In the genomic region with DNA sequence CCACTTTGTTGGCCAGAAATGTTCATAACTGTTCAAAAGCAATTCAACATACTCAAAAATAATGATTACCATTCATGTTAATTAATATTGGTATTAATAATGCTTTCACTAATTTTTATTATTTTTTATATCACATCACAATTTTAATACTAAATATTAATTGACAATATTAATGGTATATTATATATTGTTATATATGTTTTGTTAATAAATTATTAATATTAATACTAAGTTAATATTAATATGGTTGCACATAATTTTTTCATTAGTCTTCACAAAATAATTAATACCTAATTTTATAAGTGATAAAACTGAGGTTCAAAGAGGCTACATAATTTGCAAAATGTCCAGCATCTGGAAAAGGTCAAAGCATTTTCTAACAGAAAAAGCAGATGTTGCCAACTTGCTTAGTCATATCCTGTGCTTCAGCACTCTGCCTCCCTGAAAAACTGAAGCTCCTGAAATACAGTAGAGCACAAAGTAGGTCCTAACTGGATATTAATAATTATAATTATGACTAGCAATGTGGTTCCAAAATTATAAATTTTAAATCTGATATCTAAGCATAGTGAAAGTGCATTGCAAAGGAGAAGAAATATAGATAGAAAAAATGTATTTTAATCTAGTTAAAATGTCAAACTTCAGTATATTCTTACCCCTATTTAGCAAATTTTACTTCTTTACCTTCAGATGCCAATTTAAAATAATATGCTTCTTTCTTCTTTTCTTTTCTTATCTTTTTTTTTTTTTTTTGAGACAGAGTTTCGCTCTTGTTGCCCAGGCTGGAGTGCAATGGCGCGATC, we compare ENCODE assay signal across 9 cellular contexts.
A peak's percentile ranks its signal among the peaks of the same experiment; 100 is the strongest.
DNase-seq lines count a peak whose midpoint lies in the region; ATAC-seq and TF ChIP-seq lines count a peak whose summit lies in the region.
"Had no signal": no experiment of that assay in that cellular context is flagged by ENCODE, and none has a peak within 500 bp of the region (broad histone marks: within the 10 kb centered on the region; RNA-seq: fewer than 3 reads in every experiment).

No MANE protein-coding gene starts in this region.

- CTCF ChIA-PET in activated CD8-positive, alpha-beta T cell treated with anti-CD3 and anti-CD28 coated beads, Interleukin-2, amount 10 ng/mL, durations not matched to agents 7 days and 5 days (lab: Charles Lee): no interaction called here
- CTCF ChIA-PET in naive thymus-derived CD4-positive, alpha-beta T cell (lab: Charles Lee): no interaction called here

- no peak for ATAC-seq in activated CD8-positive, alpha-beta T cell treated with anti-CD3 and anti-CD28 coated beads, Interleukin-2, amount 10 ng/mL, durations not matched to agents 7 days and 5 days
- peak; percentile 67 for ATAC-seq in left ventricle myocardium superior
- ATAC-seq in naive thymus-derived CD4-positive, alpha-beta T cell: no peak

- POLR2A ChIA-PET in activated CD8-positive, alpha-beta T cell treated with anti-CD3 and anti-CD28 coated beads, Interleukin-2, amount 10 ng/mL, durations not matched to agents 7 days and 5 days (lab: Charles Lee): no interaction called here
- POLR2A ChIA-PET in naive thymus-derived CD4-positive, alpha-beta T cell (lab: Charles Lee): no interaction called here

- no peak for TF ChIP-seq CTCF in C4-2B (conservative IDR thresholded peaks at IDR 0.05)

- no peaks in the 10 kb centered on the region for H3K4me1 ChIP-seq in naive thymus-derived CD4-positive, alpha-beta T cell (ENCODE audit: control insufficient read depth in 2 of 2, insufficient read depth in 2 of 2, low read length in 2 of 2)

- H3K9me3 ChIP-seq in naive thymus-derived CD4-positive, alpha-beta T cell (ENCODE audit: control insufficient read depth in 2 of 3, low read length in 3 of 3): no peaks in the 10 kb centered on the region

- no peaks in the 10 kb centered on the region for H3K36me3 ChIP-seq in naive thymus-derived CD4-positive, alpha-beta T cell (ENCODE audit: control insufficient read depth in 2 of 3, insufficient read depth in 3 of 3, low read length in 3 of 3)

- no peak overlapping the region for H3K4me3 ChIP-seq in naive thymus-derived CD4-positive, alpha-beta T cell (ENCODE audit: low read length)
- H3K4me3 ChIP-seq: lung had no signal

- 0 out of 2 replicates have a peak overlapping the region, but pooled peaks have one; percentile 30 for H3K27ac ChIP-seq in C4-2B
- no peak overlapping the region for H3K27ac ChIP-seq in naive thymus-derived CD4-positive, alpha-beta T cell (ENCODE audit: low read depth, low read length)

- H3K27me3 ChIP-seq in naive thymus-derived CD4-positive, alpha-beta T cell (ENCODE audit: control insufficient read depth in 2 of 2, insufficient read depth in 2 of 2, low read length in 2 of 2): no peaks in the 10 kb centered on the region

- peak; percentile 19 for DNase-seq in KG1 (lab: John Stamatoyannopoulos, UW)
- DNase-seq in activated CD8-positive, alpha-beta T cell treated with anti-CD3 and anti-CD28 coated beads, Interleukin-2, amount 10 ng/mL, durations not matched to agents 7 days and 5 days: no peak
- no peak for DNase-seq in left ventricle myocardium superior
- DNase-seq in iPS-NIHi7 (ENCODE audit: extremely low spot score): no peak
- DNase-seq in putamen (ENCODE audit: low spot score): no peak
- no peak for DNase-seq in naive thymus-derived CD4-positive, alpha-beta T cell
- DNase-seq in NCI-H2081 treated with DMSO at 0.1 percent for 48 hours (lab: John Stamatoyannopoulos, UW): no peak

- intact Hi-C loops in left ventricle myocardium superior (cut with micrococcal nuclease): no loop called here
- intact Hi-C loops in naive thymus-derived CD4-positive, alpha-beta T cell (cut with micrococcal nuclease): no loop called here

- H3K9me3 Mint-ChIP-seq in activated CD8-positive, alpha-beta T cell treated with anti-CD3 and anti-CD28 coated beads, Interleukin-2, amount 10 ng/mL, durations not matched to agents 7 days and 5 days (ENCODE audit: insufficient read depth): peaks cover 3% of the 10 kb centered on the region
- peaks cover 0 to 7% (median 2%) of the 10 kb centered on the region in 11 donors for H3K9me3 Mint-ChIP-seq in naive thymus-derived CD4-positive, alpha-beta T cell

- no peaks in the 10 kb centered on the region for H3K36me3 Mint-ChIP-seq in activated CD8-positive, alpha-beta T cell treated with anti-CD3 and anti-CD28 coated beads, Interleukin-2, amount 10 ng/mL, durations not matched to agents 7 days and 5 days (ENCODE audit: low read depth)
- H3K36me3 Mint-ChIP-seq in naive thymus-derived CD4-positive, alpha-beta T cell: peaks cover 0 to 15% (median 5%) of the 10 kb centered on the region in 5 donors

- H3K27me3 Mint-ChIP-seq in activated CD8-positive, alpha-beta T cell treated with anti-CD3 and anti-CD28 coated beads, Interleukin-2, amount 10 ng/mL, durations not matched to agents 7 days and 5 days (ENCODE audit: low read depth): no peaks in the 10 kb centered on the region
- no peaks in the 10 kb centered on the region for H3K27me3 Mint-ChIP-seq in naive thymus-derived CD4-positive, alpha-beta T cell

- no peak overlapping the region for H3K27ac Mint-ChIP-seq in activated CD8-positive, alpha-beta T cell treated with anti-CD3 and anti-CD28 coated beads, Interleukin-2, amount 10 ng/mL, durations not matched to agents 7 days and 5 days
- peak overlapping the region in 3 of 9 donors; percentile 84 to 90 (median 85) for H3K27ac Mint-ChIP-seq in naive thymus-derived CD4-positive, alpha-beta T cell

- peak overlapping the region; percentile 55 for H3K4me3 Mint-ChIP-seq in activated CD8-positive, alpha-beta T cell treated with anti-CD3 and anti-CD28 coated beads, Interleukin-2, amount 10 ng/mL, durations not matched to agents 7 days and 5 days
- H3K4me3 Mint-ChIP-seq in naive thymus-derived CD4-positive, alpha-beta T cell: peak overlapping the region in 2 of 10 donors; percentile 21 to 63

- H3K4me1 Mint-ChIP-seq in activated CD8-positive, alpha-beta T cell treated with anti-CD3 and anti-CD28 coated beads, Interleukin-2, amount 10 ng/mL, durations not matched to agents 7 days and 5 days (ENCODE audit: low read depth): peaks cover 30% of the 10 kb centered on the region
- H3K4me1 Mint-ChIP-seq in naive thymus-derived CD4-positive, alpha-beta T cell: peaks cover 0 to 19% (median 15%) of the 10 kb centered on the region in 7 donors
